In genomic region chr7:93632371-93632770, GRCh38 we compare ENCODE assay signal across 34 cellular contexts. TPM values are rescaled to one million over a fixed set of nuclear protein-coding genes. Genes with fewer than 3 reads are reported as not detected.
"Had no signal": no experiment of that assay in that cellular context is flagged by ENCODE, and none has a peak within 500 bp of the region (broad histone marks: within the 10 kb centered on the region; RNA-seq: fewer than 3 reads in every experiment).

No MANE protein-coding gene starts in this region.

- H3K27ac ChIP-seq: neutrophil, parathyroid adenoma, psoas muscle, skin epidermis, spleen, suprapubic skin, testis, tibial artery, transverse colon, upper lobe of right lung, uterus had no signal

- H3K4me3 Mint-ChIP-seq: naive thymus-derived CD8-positive, alpha-beta T cell; natural killer cell treated with Interleukin-12 subunit alpha and Interleukin-12 subunit beta and Interleukin-15 and Interleukin-18, amount 100 ng/mL, for 72 hours; nephron progenitor cell; neural crest cell; stimulated activated memory B cell treated with anti-CD40 and anti-IgM and Interleukin-4, amounts not matched to agents 10 μg/mL and 1 μg/mL and 100 μg/mL, for 72 hours; stimulated activated naive CD8-positive, alpha-beta T cell treated with anti-CD3 and anti-CD28 coated beads, Interleukin-15, amount 100 ng/mL, for 72 hours; type B pancreatic cell had no signal

- H3K4me3 ChIP-seq: psoas muscle, skin epidermis, smooth muscle cell, spleen, suprapubic skin, testis, tibial artery, transverse colon, upper lobe of right lung, uterus had no signal

- H3K9me3 Mint-ChIP-seq: nephron progenitor cell; stimulated activated memory B cell treated with anti-CD40 and anti-IgM and Interleukin-4, amounts not matched to agents 10 μg/mL and 1 μg/mL and 100 μg/mL, for 72 hours had no signal

- DNase-seq: naive thymus-derived CD8-positive, alpha-beta T cell; nephron progenitor cell; nucleus accumbens; posterior cingulate gyrus; psoas muscle; right cardiac atrium; spleen; stimulated activated CD4-positive, alpha-beta T cell treated with anti-CD3 and anti-CD28 coated beads, Interleukin-12 subunit alpha, Interleukin-12 subunit beta, amount 100 ng/mL, for 4 hours; stimulated activated CD4-positive, alpha-beta T cell treated with anti-CD3 and anti-CD28 coated beads, Interleukin-1b, Interleukin-23, amount 100 ng/mL, for 48 hours; stimulated activated CD4-positive, alpha-beta T cell treated with anti-CD3 and anti-CD28 coated beads, Interleukin-4, amount 100 ng/mL, for 1 hour; stimulated activated CD4-positive, alpha-beta T cell treated with anti-CD3 and anti-CD28 coated beads, Interleukin-4, amount 100 ng/mL, for 4 hours; stimulated activated CD8-positive, alpha-beta memory T cell treated with anti-CD3 and anti-CD28 coated beads, Interleukin-4, amount 100 ng/mL, for 48 hours; stimulated activated naive CD4-positive, alpha-beta T cell; stimulated activated naive CD8-positive, alpha-beta T cell treated with anti-CD3 and anti-CD28 coated beads, Interleukin-15, amount 100 ng/mL, for 72 hours; stimulated activated naive CD8-positive, alpha-beta T cell treated with anti-CD3 and anti-CD28 coated beads, Interleukin-15, Interleukin-2, amounts not matched to agents 100 U/mL and 50 U/mL, for 24 hours; substantia nigra; testis; tibial artery; transverse colon; upper lobe of right lung; uterus had no signal

- H3K4me2 ChIP-seq: smooth muscle cell had no signal

- ATAC-seq: naive thymus-derived CD8-positive, alpha-beta T cell; natural killer cell treated with Interleukin-12 subunit alpha and Interleukin-12 subunit beta and Interleukin-15 and Interleukin-18, amount 100 ng/mL, for 72 hours; psoas muscle; right cardiac atrium; sciatic nerve; stimulated activated memory B cell treated with anti-CD40 and anti-IgM and Interleukin-4, amounts not matched to agents 10 μg/mL and 1 μg/mL and 100 μg/mL, for 72 hours; stimulated activated naive CD8-positive, alpha-beta T cell treated with anti-CD3 and anti-CD28 coated beads, Interleukin-15, amount 100 ng/mL, for 72 hours; stimulated activated naive CD8-positive, alpha-beta T cell treated with anti-CD3 and anti-CD28 coated beads, Interleukin-15, Interleukin-2, amounts not matched to agents 100 U/mL and 50 U/mL, for 24 hours; upper lobe of right lung had no signal

- H3K27me3 ChIP-seq: neutrophil, spleen, suprapubic skin, testis, tibial artery, transverse colon, upper lobe of right lung, uterus had no signal

- H3K27me3 Mint-ChIP-seq: natural killer cell treated with Interleukin-12 subunit alpha and Interleukin-12 subunit beta and Interleukin-15 and Interleukin-18, amount 100 ng/mL, for 72 hours; progenitor cell of endocrine pancreas; stimulated activated memory B cell treated with anti-CD40 and anti-IgM and Interleukin-4, amounts not matched to agents 10 μg/mL and 1 μg/mL and 100 μg/mL, for 72 hours; stimulated activated naive CD8-positive, alpha-beta T cell treated with anti-CD3 and anti-CD28 coated beads, Interleukin-15, amount 100 ng/mL, for 72 hours had no signal

- H3K4me1 ChIP-seq: parathyroid adenoma, psoas muscle, spleen, suprapubic skin, testis, tibial artery, transverse colon, upper lobe of right lung, uterus had no signal

- H3K36me3 Mint-ChIP-seq: naive thymus-derived CD8-positive, alpha-beta T cell; natural killer cell treated with Interleukin-12 subunit alpha and Interleukin-12 subunit beta and Interleukin-15 and Interleukin-18, amount 100 ng/mL, for 72 hours; stimulated activated memory B cell treated with anti-CD40 and anti-IgM and Interleukin-4, amounts not matched to agents 10 μg/mL and 1 μg/mL and 100 μg/mL, for 72 hours; type B pancreatic cell had no signal

- H3K9ac ChIP-seq: parathyroid adenoma had no signal

- H3K36me3 ChIP-seq: neutrophil, spleen, suprapubic skin, tibial artery, transverse colon, upper lobe of right lung had no signal

- H3K9me3 ChIP-seq: neutrophil, psoas muscle, spleen, suprapubic skin, testis, tibial artery, transverse colon, upper lobe of right lung, uterus had no signal

- H3K4me1 Mint-ChIP-seq: naive thymus-derived CD8-positive, alpha-beta T cell; nephron progenitor cell; neural crest cell; stimulated activated memory B cell treated with anti-CD40 and anti-IgM and Interleukin-4, amounts not matched to agents 10 μg/mL and 1 μg/mL and 100 μg/mL, for 72 hours; stimulated activated naive CD8-positive, alpha-beta T cell treated with anti-CD3 and anti-CD28 coated beads, Interleukin-15, amount 100 ng/mL, for 72 hours had no signal

- H3K79me2 ChIP-seq: parathyroid adenoma had no signal

- H3K27ac Mint-ChIP-seq: naive thymus-derived CD8-positive, alpha-beta T cell; natural killer cell treated with Interleukin-12 subunit alpha and Interleukin-12 subunit beta and Interleukin-15 and Interleukin-18, amount 100 ng/mL, for 72 hours; nephron progenitor cell; progenitor cell of endocrine pancreas; stimulated activated memory B cell treated with anti-CD40 and anti-IgM and Interleukin-4, amounts not matched to agents 10 μg/mL and 1 μg/mL and 100 μg/mL, for 72 hours; stimulated activated naive CD8-positive, alpha-beta T cell treated with anti-CD3 and anti-CD28 coated beads, Interleukin-15, amount 100 ng/mL, for 72 hours; type B pancreatic cell had no signal

- H2AFZ ChIP-seq: parathyroid adenoma had no signal

RNA-seq across cellular contexts. Expression of gene CALCR, which starts 57.8 kb away (rescaled TPM):
- total RNA-seq: naive thymus-derived CD8-positive, alpha-beta T cell; natural killer cell treated with Interleukin-12 subunit alpha and Interleukin-12 subunit beta and Interleukin-15 and Interleukin-18, amount 100 ng/mL, for 72 hours; osteocyte; progenitor cell of endocrine pancreas; smooth muscle cell; spleen; suprapubic skin; transverse colon; upper lobe of right lung had no signal
- polyA plus RNA-seq: naive thymus-derived CD8-positive, alpha-beta T cell; smooth muscle cell; spleen; urinary bladder had no signal
